16 cellular contexts compared by ENCODE assay signal in genomic region chr15:73997986-73998385, GRCh38. TPM values are rescaled to one million over a fixed set of nuclear protein-coding genes. Genes with fewer than 3 reads are reported as not detected.
DNase-seq lines count a peak whose midpoint lies in the region; ATAC-seq and TF ChIP-seq lines count a peak whose summit lies in the region.
"Had no signal": no experiment of that assay in that cellular context is flagged by ENCODE, and none has a peak within 500 bp of the region (broad histone marks: within the 10 kb centered on the region; RNA-seq: fewer than 3 reads in every experiment).

No MANE protein-coding gene starts in this region.

- H3K9me3 ChIP-seq in subcutaneous abdominal adipose tissue (ENCODE audit: control insufficient read depth in 5 of 5, low read length in 5 of 5), result no peaks in the 10 kb centered on the region
- H3K9me3 ChIP-seq: SJSA1 had no signal

- POLR2A ChIA-PET in activated CD4-positive, alpha-beta memory T cell treated with anti-CD3 and anti-CD28 coated beads, Interleukin-2, amount 10 ng/mL, durations not matched to agents 7 days and 5 days (lab: Charles Lee), result interaction anchor here (1.4 kb wide), 1 partner anchor 9 kb away, joined by 6 read pairs; no protein-coding TSS in a partner anchor
- POLR2A ChIA-PET in activated CD4-positive, alpha-beta memory T cell treated with anti-CD3 and anti-CD28 coated beads for 36 hours (lab: Charles Lee), result interaction anchor here (1.3 kb wide), 1 partner anchor 9 kb away, joined by 6 read pairs; no protein-coding TSS in a partner anchor
- POLR2A ChIA-PET in activated CD8-positive, alpha-beta T cell treated with anti-CD3 and anti-CD28 coated beads for 36 hours (lab: Charles Lee), result interaction anchor here (0.9 to 1.0 kb wide), 2 partner anchors 9 to 32 kb away, joined by 3 to 4 read pairs; no protein-coding TSS in a partner anchor

- no peak for DNase-seq in activated CD4-positive, alpha-beta memory T cell treated with anti-CD3 and anti-CD28 coated beads, Interleukin-2, amount 10 ng/mL, durations not matched to agents 7 days and 5 days
- no peak for DNase-seq in activated CD4-positive, alpha-beta memory T cell treated with anti-CD3 and anti-CD28 coated beads for 36 hours
- DNase-seq in activated CD8-positive, alpha-beta T cell treated with anti-CD3 and anti-CD28 coated beads for 36 hours, result no peak
- DNase-seq in fibroblast of villous mesenchyme (ENCODE audit: low read depth) (no peak), SIG-M5 (lab: John Stamatoyannopoulos, UW) (no peak)
- DNase-seq: activated CD8-positive, alpha-beta memory T cell treated with anti-CD3 and anti-CD28 coated beads, Interleukin-2, amount 50 U/mL, for 48 hours; Calu3; left ventricle myocardium superior; NCI-H446; nephron progenitor cell; stimulated activated naive CD8-positive, alpha-beta T cell treated with anti-CD3 and anti-CD28 coated beads, Interleukin-15, Interleukin-2, amounts not matched to agents 100 U/mL and 50 U/mL, for 24 hours had no signal

- no peak for ATAC-seq in activated CD8-positive, alpha-beta T cell treated with anti-CD3 and anti-CD28 coated beads for 36 hours
- ATAC-seq in GM21367 (IDR thresholded peaks at IDR 0.05; ENCODE audit: unreplicated experiment) (no peak), HG03469 (IDR thresholded peaks at IDR 0.05; ENCODE audit: unreplicated experiment) (no peak)
- ATAC-seq: left ventricle myocardium superior; stimulated activated naive CD8-positive, alpha-beta T cell treated with anti-CD3 and anti-CD28 coated beads, Interleukin-15, Interleukin-2, amounts not matched to agents 100 U/mL and 50 U/mL, for 24 hours had no signal

- H3K27ac ChIP-seq in subcutaneous abdominal adipose tissue (ENCODE audit: low read depth, low read length), result peak overlapping the region; percentile 94

- no peak for TF ChIP-seq CTCF in activated CD8-positive, alpha-beta T cell treated with anti-CD3 and anti-CD28 coated beads for 36 hours (IDR thresholded peaks at IDR 0.05)
- no peak for TF ChIP-seq CTCF in fibroblast of villous mesenchyme (IDR thresholded peaks at IDR 0.05; ENCODE audit: insufficient read depth, low read depth, low read length)

- peak overlapping the region in 2 of 5 donors; percentile 59 to 68 for H3K9ac ChIP-seq in subcutaneous abdominal adipose tissue (ENCODE audit: low read length in 5 of 5)

- no peak overlapping the region for H3K27ac Mint-ChIP-seq in activated CD4-positive, alpha-beta memory T cell treated with anti-CD3 and anti-CD28 coated beads, Interleukin-2, amount 10 ng/mL, durations not matched to agents 7 days and 5 days
- no peak overlapping the region for H3K27ac Mint-ChIP-seq in activated CD4-positive, alpha-beta memory T cell treated with anti-CD3 and anti-CD28 coated beads for 36 hours
- peak overlapping the region; percentile 93 for H3K27ac Mint-ChIP-seq in activated CD8-positive, alpha-beta T cell treated with anti-CD3 and anti-CD28 coated beads for 36 hours
- H3K27ac Mint-ChIP-seq: nephron progenitor cell had no signal

- H3K36me3 Mint-ChIP-seq in activated CD4-positive, alpha-beta memory T cell treated with anti-CD3 and anti-CD28 coated beads, Interleukin-2, amount 10 ng/mL, durations not matched to agents 7 days and 5 days (ENCODE audit: low read depth), result peaks cover 72% of the 10 kb centered on the region
- peaks cover 27% of the 10 kb centered on the region for H3K36me3 Mint-ChIP-seq in activated CD4-positive, alpha-beta memory T cell treated with anti-CD3 and anti-CD28 coated beads for 36 hours
- H3K36me3 Mint-ChIP-seq in activated CD8-positive, alpha-beta T cell treated with anti-CD3 and anti-CD28 coated beads for 36 hours (ENCODE audit: low read depth), result peaks cover 40% of the 10 kb centered on the region

- H3K4me3 ChIP-seq in fibroblast of villous mesenchyme (ENCODE audit: low read depth, low read length) (peak overlapping the region; percentile 78), subcutaneous abdominal adipose tissue (ENCODE audit: low read depth in 1 of 5, low read length in 5 of 5) (peak overlapping the region in 4 of 5 donors; percentile 92 to 99 (median 96))

- no peaks in the 10 kb centered on the region for H3K9me3 Mint-ChIP-seq in activated CD4-positive, alpha-beta memory T cell treated with anti-CD3 and anti-CD28 coated beads, Interleukin-2, amount 10 ng/mL, durations not matched to agents 7 days and 5 days
- H3K9me3 Mint-ChIP-seq in activated CD4-positive, alpha-beta memory T cell treated with anti-CD3 and anti-CD28 coated beads for 36 hours, result no peaks in the 10 kb centered on the region
- H3K9me3 Mint-ChIP-seq in activated CD8-positive, alpha-beta T cell treated with anti-CD3 and anti-CD28 coated beads for 36 hours, result no peaks in the 10 kb centered on the region
- H3K9me3 Mint-ChIP-seq: nephron progenitor cell had no signal

- peaks cover 8 to 70% (median 60%) of the 10 kb centered on the region in 5 donors for H3K4me1 ChIP-seq in subcutaneous abdominal adipose tissue (ENCODE audit: control insufficient read depth in 5 of 5, insufficient read depth in 5 of 5, low read length in 5 of 5)

- H3K27me3 ChIP-seq in subcutaneous abdominal adipose tissue (ENCODE audit: control insufficient read depth in 5 of 5, insufficient read depth in 4 of 5, low read length in 5 of 5), result no peaks in the 10 kb centered on the region
- H3K27me3 ChIP-seq: SJSA1 had no signal

- H3K27me3 Mint-ChIP-seq in activated CD4-positive, alpha-beta memory T cell treated with anti-CD3 and anti-CD28 coated beads, Interleukin-2, amount 10 ng/mL, durations not matched to agents 7 days and 5 days, result no peaks in the 10 kb centered on the region
- H3K27me3 Mint-ChIP-seq in activated CD4-positive, alpha-beta memory T cell treated with anti-CD3 and anti-CD28 coated beads for 36 hours, result no peaks in the 10 kb centered on the region
- no peaks in the 10 kb centered on the region for H3K27me3 Mint-ChIP-seq in activated CD8-positive, alpha-beta T cell treated with anti-CD3 and anti-CD28 coated beads for 36 hours
- H3K27me3 Mint-ChIP-seq: activated naive CD8-positive, alpha-beta T cell had no signal

- H3K36me3 ChIP-seq in subcutaneous abdominal adipose tissue (ENCODE audit: control insufficient read depth in 5 of 5, insufficient read depth in 5 of 5, low read length in 5 of 5), result peaks cover 10 to 29% (median 16%) of the 10 kb centered on the region in 5 donors

- peaks cover 61% of the 10 kb centered on the region for H3K4me1 Mint-ChIP-seq in activated CD4-positive, alpha-beta memory T cell treated with anti-CD3 and anti-CD28 coated beads, Interleukin-2, amount 10 ng/mL, durations not matched to agents 7 days and 5 days
- peaks cover 52% of the 10 kb centered on the region for H3K4me1 Mint-ChIP-seq in activated CD4-positive, alpha-beta memory T cell treated with anti-CD3 and anti-CD28 coated beads for 36 hours (ENCODE audit: low read depth)
- peaks cover 51% of the 10 kb centered on the region for H3K4me1 Mint-ChIP-seq in activated CD8-positive, alpha-beta T cell treated with anti-CD3 and anti-CD28 coated beads for 36 hours (ENCODE audit: low read depth)

- intact Hi-C loops in activated CD4-positive, alpha-beta memory T cell treated with anti-CD3 and anti-CD28 coated beads for 36 hours (cut with micrococcal nuclease), result loop anchor here (1.0 to 10.0 kb wide), 4 partner anchors 9 to 787 kb away; partner anchors contain the start of genes CSK, NPTN and UBL7
- intact Hi-C loops in activated CD8-positive, alpha-beta T cell treated with anti-CD3 and anti-CD28 coated beads for 36 hours (cut with micrococcal nuclease), result no loop called here

- H3K4me3 Mint-ChIP-seq in activated CD4-positive, alpha-beta memory T cell treated with anti-CD3 and anti-CD28 coated beads, Interleukin-2, amount 10 ng/mL, durations not matched to agents 7 days and 5 days, result peak overlapping the region; percentile 90
- no peak overlapping the region for H3K4me3 Mint-ChIP-seq in activated CD4-positive, alpha-beta memory T cell treated with anti-CD3 and anti-CD28 coated beads for 36 hours
- H3K4me3 Mint-ChIP-seq in activated CD8-positive, alpha-beta T cell treated with anti-CD3 and anti-CD28 coated beads for 36 hours, result no peak overlapping the region
- H3K4me3 Mint-ChIP-seq: nephron progenitor cell had no signal

- CTCF ChIA-PET in activated CD4-positive, alpha-beta memory T cell treated with anti-CD3 and anti-CD28 coated beads, Interleukin-2, amount 10 ng/mL, durations not matched to agents 7 days and 5 days (lab: Charles Lee), result interaction anchor here (1.3 kb wide), 1 partner anchor 25 kb away, joined by 3 read pairs; no protein-coding TSS in a partner anchor
- CTCF ChIA-PET in activated CD4-positive, alpha-beta memory T cell treated with anti-CD3 and anti-CD28 coated beads for 36 hours (lab: Charles Lee), result no interaction called here
- CTCF ChIA-PET in activated CD8-positive, alpha-beta T cell treated with anti-CD3 and anti-CD28 coated beads for 36 hours (lab: Charles Lee), result interaction anchor here (1.7 kb wide), 1 partner anchor 9 kb away, joined by 6 read pairs; no protein-coding TSS in a partner anchor

RNA-seq across cellular contexts. Expression of gene PML, which starts 3.5 kb away (rescaled TPM):
- total RNA-seq in activated CD4-positive, alpha-beta memory T cell treated with anti-CD3 and anti-CD28 coated beads, Interleukin-2, amount 10 ng/mL, durations not matched to agents 7 days and 5 days, result 100 to 1,000 TPM; 133 to 138 TPM
- total RNA-seq in activated CD4-positive, alpha-beta memory T cell treated with anti-CD3 and anti-CD28 coated beads for 36 hours, result 10 to 100 TPM; 67.6 to 69.8 TPM
- 10 to 100 TPM; 48.8 to 49.6 TPM for total RNA-seq in activated CD8-positive, alpha-beta T cell treated with anti-CD3 and anti-CD28 coated beads for 36 hours
- 49.6 and 56.1 TPM in 2 replicates for total RNA-seq in fibroblast of villous mesenchyme

RNA-seq across cellular contexts. Expression of gene STOML1, which starts 5.9 kb away (rescaled TPM):
- total RNA-seq in activated CD4-positive, alpha-beta memory T cell treated with anti-CD3 and anti-CD28 coated beads, Interleukin-2, amount 10 ng/mL, durations not matched to agents 7 days and 5 days, result 1 to 10 TPM; 7.1 to 8.5 TPM
- 10 to 100 TPM in 1 of 2 experiments, 1 to 10 TPM in 1; 7.1 to 10.1 TPM for total RNA-seq in activated CD4-positive, alpha-beta memory T cell treated with anti-CD3 and anti-CD28 coated beads for 36 hours
- total RNA-seq in activated CD8-positive, alpha-beta T cell treated with anti-CD3 and anti-CD28 coated beads for 36 hours, result 1 to 10 TPM; 5.2 to 6.5 TPM
- 17.1 and 19.0 TPM in 2 replicates for total RNA-seq in fibroblast of villous mesenchyme
